11 cellular contexts compared by ENCODE assay signal in genomic region chr2:64622443-64623231, GRCh38. TPM values are rescaled to one million over a fixed set of nuclear protein-coding genes. Genes with fewer than 3 reads are reported as not detected.
A peak's percentile ranks its signal among the peaks of the same experiment; 100 is the strongest.
DNase-seq lines count a peak whose midpoint lies in the region; ATAC-seq and TF ChIP-seq lines count a peak whose summit lies in the region.
"Had no signal": no experiment of that assay in that cellular context is flagged by ENCODE, and none has a peak within 500 bp of the region (broad histone marks: within the 10 kb centered on the region; RNA-seq: fewer than 3 reads in every experiment).

No MANE protein-coding gene starts in this region.

- no peaks in the 10 kb centered on the region for H3K9me3 Mint-ChIP-seq in neural crest cell
- H3K9me3 Mint-ChIP-seq: activated naive CD4-positive, alpha-beta T cell treated with anti-CD3 and anti-CD28 coated beads, Interleukin-2, amount 50 U/mL, for 72 hours had no signal

- no peaks in the 10 kb centered on the region for H3K27me3 Mint-ChIP-seq in neural crest cell (ENCODE audit: low read depth)

- no peak overlapping the region for H3K4me3 ChIP-seq in HUES48 (ENCODE audit: low read depth, low read length)
- no peak overlapping the region for H3K4me3 ChIP-seq in fibroblast of lung (replicated peaks in 1 of 4; ENCODE audit: control extremely low read depth in 1 of 4, insufficient read depth in 1 of 4, low read depth in 3 of 4, low read length in 4 of 4)
- H3K4me3 ChIP-seq: pancreas had no signal

- TF ChIP-seq CTCF in fibroblast of lung (conservative IDR thresholded peaks at IDR 0.05 in 1 of 2, IDR thresholded peaks at IDR 0.05 in 1 of 2; ENCODE audit: low read depth in 1 of 2, low read length in 2 of 2) (peak; percentile 50 to 59), neural crest cell (conservative IDR thresholded peaks at IDR 0.05) (no peak)

- H3K36me3 ChIP-seq in HUES48 (ENCODE audit: control insufficient read depth, insufficient read depth, low read length) (no peaks in the 10 kb centered on the region), fibroblast of lung (ENCODE audit: control insufficient read depth, insufficient read depth, low read length) (no peaks in the 10 kb centered on the region)
- H3K36me3 ChIP-seq: pancreas had no signal

- no peak overlapping the region for H3K9ac ChIP-seq in HUES48 (ENCODE audit: low read depth, low read length)
- no peak overlapping the region for H3K9ac ChIP-seq in fibroblast of lung (ENCODE audit: insufficient read depth, low read length)

- no peak overlapping the region for H2AFZ ChIP-seq in fibroblast of lung (ENCODE audit: low read length)

- DNase-seq in AG20443 (ENCODE audit: low spot score) (peak; percentile 49), fibroblast of lung (ENCODE audit: low read depth in 2 of 2) (peak in 1 of 2 donors; percentile 31), neural crest cell (ENCODE audit: low read depth, low spot score) (no peak), OCI-M2 (lab: John Stamatoyannopoulos, UW; ENCODE audit: unreplicated experiment) (no peak)
- no peak for DNase-seq in activated naive CD4-positive, alpha-beta T cell treated with Interleukin-2 at 50 U/mL for 16 hours
- DNase-seq: NCI-H2029 treated with DMSO at 0.1 percent for 48 hours, pancreas had no signal

- H3K79me2 ChIP-seq in fibroblast of lung (ENCODE audit: control insufficient read depth, insufficient read depth, low read length) = no peaks in the 10 kb centered on the region

- H3K27ac ChIP-seq in HUES48 (ENCODE audit: low read depth, low read length) = peak overlapping the region; percentile 44
- no peak overlapping the region for H3K27ac ChIP-seq in fibroblast of lung (ENCODE audit: insufficient read depth, low read length)
- H3K27ac ChIP-seq: pancreas had no signal

- H3K36me3 Mint-ChIP-seq in neural crest cell (ENCODE audit: low read depth) = no peaks in the 10 kb centered on the region
- H3K36me3 Mint-ChIP-seq: activated naive CD4-positive, alpha-beta T cell treated with anti-CD3 and anti-CD28 coated beads, Interleukin-2, amount 50 U/mL, for 72 hours had no signal

- peak overlapping the region; percentile 50 for H3K27ac Mint-ChIP-seq in neural crest cell (ENCODE audit: unreplicated experiment)

- no peaks in the 10 kb centered on the region for H3K27me3 ChIP-seq in HUES48 (ENCODE audit: control insufficient read depth, insufficient read depth, low read length)
- no peaks in the 10 kb centered on the region for H3K27me3 ChIP-seq in fibroblast of lung (ENCODE audit: control insufficient read depth, insufficient read depth, low read length)
- H3K27me3 ChIP-seq: pancreas had no signal

- ATAC-seq in HG03045 (IDR thresholded peaks at IDR 0.05; ENCODE audit: unreplicated experiment) (no peak), GM18867 (IDR thresholded peaks at IDR 0.05; ENCODE audit: unreplicated experiment) (no peak)
- ATAC-seq: activated naive CD4-positive, alpha-beta T cell treated with anti-CD3 and anti-CD28 coated beads, Interleukin-2, amount 50 U/mL, for 72 hours had no signal

- H4K20me1 ChIP-seq in fibroblast of lung (ENCODE audit: control insufficient read depth, extremely low read depth, insufficient read depth, low read length) = no peaks in the 10 kb centered on the region

- H3K4me1 ChIP-seq in HUES48 (ENCODE audit: control insufficient read depth, insufficient read depth, low read length) (peaks cover 34% of the 10 kb centered on the region), fibroblast of lung (ENCODE audit: control insufficient read depth, extremely low read depth, insufficient read depth, low read length) (no peaks in the 10 kb centered on the region)
- H3K4me1 ChIP-seq: pancreas had no signal

- H3K9me3 ChIP-seq in HUES48 (ENCODE audit: control insufficient read depth, insufficient read depth, low read length) (no peaks in the 10 kb centered on the region), fibroblast of lung (ENCODE audit: control insufficient read depth, insufficient read depth, low read depth, low read length) (no peaks in the 10 kb centered on the region)
- H3K9me3 ChIP-seq: pancreas had no signal

- no peak overlapping the region for H3K4me2 ChIP-seq in fibroblast of lung (ENCODE audit: extremely low read depth, insufficient read depth, low read length)

- H3K4me1 Mint-ChIP-seq in neural crest cell = peaks cover 54% of the 10 kb centered on the region

- H3K4me3 Mint-ChIP-seq in neural crest cell = no peak overlapping the region

RNA-seq across cellular contexts. Expression of gene SERTAD2, which starts 31.1 kb away (rescaled TPM):
- 8.0 and 15.2 TPM in 2 replicates for total RNA-seq in fibroblast of lung
- 16.5 and 20.7 TPM in 2 replicates for polyA plus RNA-seq in fibroblast of lung
- polyA plus RNA-seq in fibroblast of lung (2012) = 17.3 and 17.4 TPM in 2 replicates
- polyA minus RNA-seq in fibroblast of lung (ENCODE audit: low replicate concordance) = 12.3 and 14.1 TPM in 2 replicates
- total RNA-seq in neural crest cell = 16.8 and 18.6 TPM in 2 replicates
